Comparison of ENCODE assay signal across 15 cellular contexts in genomic region chr13:113111821-113112220, GRCh38. TPM values are rescaled to one million over a fixed set of nuclear protein-coding genes. Genes with fewer than 3 reads are reported as not detected.
A peak's percentile ranks its signal among the peaks of the same experiment; 100 is the strongest.
DNase-seq lines count a peak whose midpoint lies in the region; ATAC-seq, FAIRE-seq and TF ChIP-seq lines count a peak whose summit lies in the region.
"Not testable (repeated sequence)": the region's sequence is repeated elsewhere in the genome, so short reads cannot be mapped to it uniquely, and the experiment has no call there.
"Had no signal": no experiment of that assay in that cellular context is flagged by ENCODE, and none has a peak within 500 bp of the region (broad histone marks: within the 10 kb centered on the region; RNA-seq: fewer than 3 reads in every experiment).

No MANE protein-coding gene starts in this region.

- DNase-seq in IMR-90; HepG2 (ENCODE audit: low spot score): not testable (repeated sequence)
- DNase-seq in activated CD4-positive, alpha-beta T cell treated with anti-CD3 and anti-CD28 coated beads for 36 hours = peak; percentile 3
- DNase-seq in chondrocyte (ENCODE audit: low spot score) (peak; percentile 29), left ventricle myocardium superior (peak; percentile 9), progenitor cell of endocrine pancreas (ENCODE audit: low spot score, unreplicated experiment) (peak; percentile 3), aorta (peak; percentile 11 to 35)

- not testable (repeated sequence) for H3K79me1 ChIP-seq in IMR-90 (ENCODE audit: low read depth in 1 of 2, low read length in 2 of 2)

- not testable (repeated sequence) for H3K9me3 ChIP-seq in IMR-90 (ENCODE audit: control insufficient read depth, insufficient read depth, low read length); HepG2 (ENCODE audit: low read length); aorta (ENCODE audit: control insufficient read depth, low read length)

- CTCF ChIA-PET in IMR-90 (lab: Yijun Ruan, JAX); activated CD4-positive, alpha-beta T cell treated with anti-CD3 and anti-CD28 coated beads for 36 hours (lab: Charles Lee); HepG2 (lab: Yijun Ruan, JAX; ENCODE audit: low intra/inter-chr PET ratio, low total read pairs): not testable (repeated sequence)

- H3K27ac Mint-ChIP-seq in activated CD4-positive, alpha-beta T cell treated with anti-CD3 and anti-CD28 coated beads for 36 hours; chondrocyte (ENCODE audit: unreplicated experiment); progenitor cell of endocrine pancreas: not testable (repeated sequence)

- H4K5ac ChIP-seq in IMR-90 (ENCODE audit: low read depth, low read length) = not testable (repeated sequence)

- TF ChIP-seq POLR2A in IMR-90 (IDR thresholded peaks at IDR 0.05; ENCODE audit: low read depth, low read length); HepG2 (IDR thresholded peaks at IDR 0.05; ENCODE audit: insufficient read depth in 1 of 2, low read depth in 2 of 2, low read length in 2 of 2): not testable (repeated sequence)

- H3K18ac ChIP-seq in IMR-90 (ENCODE audit: low read depth, low read length) = not testable (repeated sequence)

- not testable (repeated sequence) for TF ChIP-seq CTCF in IMR-90 (conservative IDR thresholded peaks at IDR 0.05; ENCODE audit: low read depth, low read length); chondrocyte (IDR thresholded peaks at IDR 0.05); HepG2 (CRISPR knock-in tag; IDR thresholded peaks at IDR 0.05); progenitor cell of endocrine pancreas (IDR thresholded peaks at IDR 0.05; ENCODE audit: unreplicated experiment)

- H4K91ac ChIP-seq in IMR-90 (ENCODE audit: insufficient read depth, low read depth, low read length) = not testable (repeated sequence)

- not testable (repeated sequence) for TF ChIP-seq RAD21 in IMR-90 (IDR thresholded peaks at IDR 0.05; ENCODE audit: low read length); HepG2 (CRISPR knock-in tag; IDR thresholded peaks at IDR 0.05)

- not testable (repeated sequence) for ATAC-seq in IMR-90 (ENCODE audit: low read depth); activated CD4-positive, alpha-beta T cell treated with anti-CD3 and anti-CD28 coated beads for 36 hours; left ventricle myocardium superior; HepG2; aorta (ENCODE audit: low FRiP score)

- not testable (repeated sequence) for H3K36me3 ChIP-seq in IMR-90 (ENCODE audit: control insufficient read depth, insufficient read depth, low read length); HepG2 (replicated peaks in 1 of 2; ENCODE audit: control insufficient read depth in 1 of 2, insufficient read depth in 2 of 2, low read length in 2 of 2); aorta (ENCODE audit: control insufficient read depth in 1 of 2, insufficient read depth in 2 of 2, low read length in 1 of 2)

- POLR2A ChIA-PET in IMR-90 (lab: Charles Lee; ENCODE audit: unreplicated experiment); activated CD4-positive, alpha-beta T cell treated with anti-CD3 and anti-CD28 coated beads for 36 hours (lab: Charles Lee); HepG2 (lab: Yijun Ruan, JAX): not testable (repeated sequence)

- H4K20me1 ChIP-seq in IMR-90 (ENCODE audit: insufficient read depth, low read length); HepG2 (ENCODE audit: insufficient read depth, low read length): not testable (repeated sequence)

- H3K4me1 ChIP-seq in IMR-90 (ENCODE audit: control insufficient read depth, insufficient read depth, low read length); aorta (ENCODE audit: control insufficient read depth in 1 of 2, insufficient read depth in 2 of 2, low read length in 2 of 2): not testable (repeated sequence)
- H3K4me1 ChIP-seq in HepG2 (ENCODE audit: insufficient read depth, low read length) = peaks cover 18% of the 10 kb centered on the region

- H4K8ac ChIP-seq in IMR-90 (ENCODE audit: low read depth in 2 of 2, low read length in 2 of 2) = not testable (repeated sequence)

- H3K4ac ChIP-seq in IMR-90 (ENCODE audit: low read depth, low read length) = not testable (repeated sequence)

- intact Hi-C loops in IMR-90 (cut with micrococcal nuclease); activated CD4-positive, alpha-beta T cell treated with anti-CD3 and anti-CD28 coated beads for 36 hours (cut with DNase I, micrococcal nuclease); left ventricle myocardium superior (cut with micrococcal nuclease); HepG2 (cut with micrococcal nuclease; ENCODE audit: unreplicated experiment); aorta (cut with DNase I): not testable (repeated sequence)

- not testable (repeated sequence) for BruUV-seq in IMR-90 (replicated peaks; lab: Mats Ljungman, UMichigan); HepG2 (replicated peaks; lab: Mats Ljungman, UMichigan)

- 0 out of 2 replicates have a peak overlapping the region, but pooled peaks have one; percentile 8 for H2AK5ac ChIP-seq in IMR-90 (ENCODE audit: low read depth, low read length)

- not testable (repeated sequence) for TF ChIP-seq EP300 in HepG2 (IDR thresholded peaks at IDR 0.05; ENCODE audit: low read depth in 2 of 2, low read length in 2 of 2); HepG2 (CRISPR knock-in tag; IDR thresholded peaks at IDR 0.05; ENCODE audit: borderline replicate concordance)

- not testable (repeated sequence) for H3K79me2 ChIP-seq in HepG2 (ENCODE audit: insufficient read depth, low read length)

- H3K27me3 ChIP-seq in IMR-90 (ENCODE audit: control insufficient read depth, insufficient read depth, low read length) = peaks cover 32% of the 10 kb centered on the region
- H3K27me3 ChIP-seq in HepG2 (ENCODE audit: control insufficient read depth in 1 of 2, insufficient read depth in 2 of 2, low read length in 2 of 2); aorta (ENCODE audit: control insufficient read depth in 1 of 2, insufficient read depth in 2 of 2, low read length in 1 of 2): not testable (repeated sequence)

- H3K27me3 Mint-ChIP-seq in activated CD4-positive, alpha-beta T cell treated with anti-CD3 and anti-CD28 coated beads for 36 hours; chondrocyte (ENCODE audit: low read depth); progenitor cell of endocrine pancreas: not testable (repeated sequence)

- not testable (repeated sequence) for H3K56ac ChIP-seq in IMR-90 (ENCODE audit: extremely low read depth, insufficient read depth, low read length)

- not testable (repeated sequence) for H2BK15ac ChIP-seq in IMR-90 (ENCODE audit: low read depth, low read length)

- dilution Hi-C loops in IMR-90 (cut with HindIII; ENCODE audit: low sequenced_read_pairs, unreplicated experiment) = not testable (repeated sequence)

- H2BK5ac ChIP-seq in IMR-90 (ENCODE audit: low read depth, low read length, poor library complexity, severe bottlenecking) = not testable (repeated sequence)

- FAIRE-seq in HepG2 (lab: Jason Lieb, UNC) = not testable (repeated sequence)

- H3K4me2 ChIP-seq in IMR-90 (ENCODE audit: low read depth, low read length); HepG2 (ENCODE audit: low read depth, low read length): not testable (repeated sequence)

- not testable (repeated sequence) for H3K4me3 ChIP-seq in IMR-90 (ENCODE audit: insufficient read depth, low read depth, low read length); HepG2 (replicated peaks in 1 of 3; ENCODE audit: insufficient read depth in 1 of 3, low read depth in 2 of 3, low read length in 3 of 3); aorta (ENCODE audit: low read length in 2 of 2)

- H3K9me3 Mint-ChIP-seq in activated CD4-positive, alpha-beta T cell treated with anti-CD3 and anti-CD28 coated beads for 36 hours (ENCODE audit: low read depth); chondrocyte (ENCODE audit: low read depth); progenitor cell of endocrine pancreas (ENCODE audit: low read depth): not testable (repeated sequence)

- H3K4me1 Mint-ChIP-seq in activated CD4-positive, alpha-beta T cell treated with anti-CD3 and anti-CD28 coated beads for 36 hours; chondrocyte (ENCODE audit: low read depth); progenitor cell of endocrine pancreas (ENCODE audit: low read depth): not testable (repeated sequence)

- H3K9ac ChIP-seq in IMR-90 (ENCODE audit: low read depth, low read length); HepG2 (ENCODE audit: insufficient read depth, low read depth, low read length): not testable (repeated sequence)

- H3K36me3 Mint-ChIP-seq in activated CD4-positive, alpha-beta T cell treated with anti-CD3 and anti-CD28 coated beads for 36 hours (ENCODE audit: low read depth); chondrocyte (ENCODE audit: low read depth); progenitor cell of endocrine pancreas (ENCODE audit: insufficient read depth): not testable (repeated sequence)

- not testable (repeated sequence) for H2BK20ac ChIP-seq in IMR-90 (ENCODE audit: low read depth, low read length)

- H2AFZ ChIP-seq in IMR-90 (replicated peaks; ENCODE audit: low read length, poor library complexity); HepG2 (ENCODE audit: low read length): not testable (repeated sequence)

- WGBS in IMR-90 (ENCODE audit: extremely low coverage in 2 of 2, insufficient read length in 1 of 2), 2 experiments = 81% methylated on average over 4 of the region's 5 CpGs; no CpG with 5 or more reads in 1 of the 2 experiments
- 95% methylated on average over 5 of the region's 5 CpGs for WGBS in HepG2 (ENCODE audit: low lambda C conversion rate)
- 91 to 94% methylated on average over 5 of the region's 5 CpGs for WGBS in aorta, 2 donors

- H2BK120ac ChIP-seq in IMR-90 (ENCODE audit: low read depth, low read length) = not testable (repeated sequence)

- H3K14ac ChIP-seq in IMR-90 (replicated peaks; ENCODE audit: low read depth, low read length) = not testable (repeated sequence)

- not testable (repeated sequence) for H3K9me1 ChIP-seq in IMR-90 (ENCODE audit: insufficient read depth, low read length)

- H3K4me3 Mint-ChIP-seq in activated CD4-positive, alpha-beta T cell treated with anti-CD3 and anti-CD28 coated beads for 36 hours; chondrocyte (ENCODE audit: unreplicated experiment); progenitor cell of endocrine pancreas (ENCODE audit: low read depth): not testable (repeated sequence)

- H3K27ac ChIP-seq in IMR-90 (ENCODE audit: insufficient read depth, low read length); HepG2 (ENCODE audit: extremely low read length, insufficient read depth, low read length); aorta (ENCODE audit: low read depth in 1 of 2, low read length in 2 of 2): not testable (repeated sequence)

- H2AK9ac ChIP-seq in IMR-90 (replicated peaks; ENCODE audit: low read depth, low read length, poor library complexity) = not testable (repeated sequence)

- in situ Hi-C loops in IMR-90 (cut with MboI; ENCODE audit: low sequenced_read_pairs); HepG2 (cut with HindIII; ENCODE audit: extremely low pct_ligation_motif_present, low pct_unique_long_range_greater_than_20kb): not testable (repeated sequence)

- H3K23ac ChIP-seq in IMR-90 (ENCODE audit: low read depth, low read length) = not testable (repeated sequence)

RNA-seq across cellular contexts. Expression of gene F7, which starts 6.2 kb away (rescaled TPM):
- total RNA-seq in IMR-90 (2012; rRNA removed) (under 0.01 TPM in 1 of 2 replicates, not detected in the other), chondrocyte (0.34 to 0.85 TPM (median 0.60 TPM) in 3 replicates), left ventricle myocardium superior (not detected), HepG2 (2016; rRNA removed; fragmentation: Illumina TruSeq; extraction: Trizol) (7.2 and 12.6 TPM in 2 replicates), progenitor cell of endocrine pancreas (5.7 and 7.3 TPM in 2 replicates), aorta (under 1 TPM in 1 of 2 donors, not detected in 1; 0.69 TPM)
- polyA plus RNA-seq in IMR-90 (2012; rRNA removed) (0.07 and 0.09 TPM in 2 replicates), HepG2 (2011; rRNA removed) (26.5 and 39.9 TPM in 2 replicates), aorta (under 1 TPM in 1 of 2 donors, not detected in 1; 0.08 TPM)
- 0.03 TPM in 1 of 2 replicates, not detected in the other for polyA plus RNA-seq in IMR-90 (2012; cell fraction: cytosol; rRNA removed)
- 0.09 TPM in 2 replicates for polyA plus RNA-seq in IMR-90 (2012; cell fraction: nucleus; rRNA removed; ENCODE audit: low replicate concordance)
- total RNA-seq in activated CD4-positive, alpha-beta T cell treated with anti-CD3 and anti-CD28 coated beads for 36 hours = under 1 TPM; 0.11 to 0.12 TPM
- 0.61 and 0.71 TPM in 2 replicates for total RNA-seq in HepG2 (2016; cell fraction: cytosol; rRNA removed; fragmentation: Illumina TruSeq; extraction: Trizol; ENCODE audit: low read depth)
- total RNA-seq in HepG2 (2016; cell fraction: insoluble cytoplasmic fraction; rRNA removed; fragmentation: Illumina TruSeq; extraction: Trizol) = 6.7 and 12.9 TPM in 2 replicates
- total RNA-seq in HepG2 (2016; cell fraction: membrane; rRNA removed; fragmentation: Illumina TruSeq; extraction: Trizol) = 1.9 and 2.2 TPM in 2 replicates
- 10.3 and 10.6 TPM in 2 replicates for total RNA-seq in HepG2 (2016; cell fraction: nucleus; rRNA removed; fragmentation: Illumina TruSeq; extraction: Trizol)
- polyA plus RNA-seq in HepG2 (2011; cell fraction: cytosol; rRNA removed) = 21.7 and 26.2 TPM in 2 replicates
- polyA plus RNA-seq in HepG2 (2011; cell fraction: nucleus; rRNA removed) = 105 and 121 TPM in 2 replicates
- polyA plus RNA-seq in HepG2 (2012) = 45.9 and 52.4 TPM in 2 replicates
- 0.51 and 0.52 TPM in 2 replicates for polyA plus RNA-seq in HepG2 (2016; cell fraction: cytosol; fragmentation: Illumina TruSeq; extraction: Trizol; ENCODE audit: low read depth)
- 7.0 and 7.3 TPM in 2 replicates for polyA plus RNA-seq in HepG2 (2016; cell fraction: insoluble cytoplasmic fraction; fragmentation: Illumina TruSeq; extraction: Trizol; ENCODE audit: low read depth)
- polyA plus RNA-seq in HepG2 (2016; cell fraction: membrane; fragmentation: Illumina TruSeq; extraction: Trizol; ENCODE audit: low read depth) = 1.1 and 1.6 TPM in 2 replicates
- 23.6 and 26.7 TPM in 2 replicates for polyA plus RNA-seq in HepG2 (2016; cell fraction: nucleus; fragmentation: Illumina TruSeq; extraction: Trizol; ENCODE audit: insufficient read depth, low read depth)
- 43.0 TPM in 1 of 2 replicates, not detected in the other for polyA minus RNA-seq in HepG2 (2011; rRNA and poly(A)+ RNA removed; ENCODE audit: low replicate concordance)
- polyA minus RNA-seq in HepG2 (2011; cell fraction: cytosol; rRNA and poly(A)+ RNA removed) = 8.7 and 12.9 TPM in 2 replicates
- polyA minus RNA-seq in HepG2 (2011; cell fraction: nucleus; rRNA and poly(A)+ RNA removed) = 14.7 and 15.7 TPM in 2 replicates
- total RNA-seq: A673; CD4-positive, alpha-beta memory T cell; GM23248; H4; HT-29 had no signal
- polyA plus RNA-seq: CD14-positive monocyte; CD4-positive, alpha-beta memory T cell; GM23248 had no signal

RNA-seq across cellular contexts. Expression of gene F10, which starts 10.8 kb away (rescaled TPM):
- total RNA-seq in IMR-90 (2012; rRNA removed) (7.2 and 9.1 TPM in 2 replicates), chondrocyte (1.9 to 2.0 TPM in 2 of 3 replicates, not detected in the other), left ventricle myocardium superior (7.1 TPM), HepG2 (2016; rRNA removed; fragmentation: Illumina TruSeq; extraction: Trizol) (19.9 and 58.4 TPM in 2 replicates), progenitor cell of endocrine pancreas (29.7 and 30.2 TPM in 2 replicates), aorta (10 to 100 TPM in 1 of 2 donors, 1 to 10 TPM in 1; 6.5 to 38.4 TPM)
- polyA plus RNA-seq in IMR-90 (2012; rRNA removed) (19.5 and 19.7 TPM in 2 replicates), HepG2 (2011; rRNA removed) (237 and 317 TPM in 2 replicates), aorta (10 to 100 TPM in 1 of 2 donors, 1 to 10 TPM in 1; 9.3 to 18.2 TPM)
- polyA plus RNA-seq in IMR-90 (2012; cell fraction: cytosol; rRNA removed) = 12.2 and 29.3 TPM in 2 replicates
- polyA plus RNA-seq in IMR-90 (2012; cell fraction: nucleus; rRNA removed; ENCODE audit: low replicate concordance) = 9.8 and 11.4 TPM in 2 replicates
- not detected for total RNA-seq in activated CD4-positive, alpha-beta T cell treated with anti-CD3 and anti-CD28 coated beads for 36 hours
- total RNA-seq in HepG2 (2016; cell fraction: cytosol; rRNA removed; fragmentation: Illumina TruSeq; extraction: Trizol; ENCODE audit: low read depth) = 11.2 and 12.3 TPM in 2 replicates
- 18.9 and 61.6 TPM in 2 replicates for total RNA-seq in HepG2 (2016; cell fraction: insoluble cytoplasmic fraction; rRNA removed; fragmentation: Illumina TruSeq; extraction: Trizol)
- 12.7 and 13.1 TPM in 2 replicates for total RNA-seq in HepG2 (2016; cell fraction: membrane; rRNA removed; fragmentation: Illumina TruSeq; extraction: Trizol)
- total RNA-seq in HepG2 (2016; cell fraction: nucleus; rRNA removed; fragmentation: Illumina TruSeq; extraction: Trizol) = 43.8 and 53.5 TPM in 2 replicates
- 277 and 280 TPM in 2 replicates for polyA plus RNA-seq in HepG2 (2011; cell fraction: cytosol; rRNA removed)
- polyA plus RNA-seq in HepG2 (2011; cell fraction: nucleus; rRNA removed) = 231 and 240 TPM in 2 replicates
- polyA plus RNA-seq in HepG2 (2012) = 150 and 219 TPM in 2 replicates
- 11.6 and 13.0 TPM in 2 replicates for polyA plus RNA-seq in HepG2 (2016; cell fraction: cytosol; fragmentation: Illumina TruSeq; extraction: Trizol; ENCODE audit: low read depth)
- 18.4 and 19.4 TPM in 2 replicates for polyA plus RNA-seq in HepG2 (2016; cell fraction: insoluble cytoplasmic fraction; fragmentation: Illumina TruSeq; extraction: Trizol; ENCODE audit: low read depth)
- 10.3 and 10.6 TPM in 2 replicates for polyA plus RNA-seq in HepG2 (2016; cell fraction: membrane; fragmentation: Illumina TruSeq; extraction: Trizol; ENCODE audit: low read depth)
- polyA plus RNA-seq in HepG2 (2016; cell fraction: nucleus; fragmentation: Illumina TruSeq; extraction: Trizol; ENCODE audit: insufficient read depth, low read depth) = 82.4 and 83.6 TPM in 2 replicates
- 117 TPM in 1 of 2 replicates, not detected in the other for polyA minus RNA-seq in HepG2 (2011; rRNA and poly(A)+ RNA removed; ENCODE audit: low replicate concordance)
- 61.5 and 79.5 TPM in 2 replicates for polyA minus RNA-seq in HepG2 (2011; cell fraction: cytosol; rRNA and poly(A)+ RNA removed)
- polyA minus RNA-seq in HepG2 (2011; cell fraction: nucleus; rRNA and poly(A)+ RNA removed) = 44.3 and 53.6 TPM in 2 replicates
- total RNA-seq: A673; CD4-positive, alpha-beta memory T cell; Daoy; H4; HT-29 had no signal
- polyA plus RNA-seq: CD14-positive monocyte; CD4-positive, alpha-beta memory T cell had no signal

RNA-seq across cellular contexts. Expression of gene PROZ, which starts 46.6 kb away (rescaled TPM):
- total RNA-seq in IMR-90 (2012; rRNA removed) (not detected in 2 replicates), chondrocyte (not detected in 3 replicates), left ventricle myocardium superior (not detected), HepG2 (2016; rRNA removed; fragmentation: Illumina TruSeq; extraction: Trizol) (2.1 and 5.6 TPM in 2 replicates), progenitor cell of endocrine pancreas (not detected in 2 replicates), aorta (not detected)
- polyA plus RNA-seq in IMR-90 (2012; rRNA removed) (not detected in 2 replicates), HepG2 (2011; rRNA removed) (22.5 and 26.1 TPM in 2 replicates), aorta (not detected)
- polyA plus RNA-seq in IMR-90 (2012; cell fraction: cytosol; rRNA removed) = not detected in 2 replicates
- not detected in 2 replicates for polyA plus RNA-seq in IMR-90 (2012; cell fraction: nucleus; rRNA removed; ENCODE audit: low replicate concordance)
- total RNA-seq in activated CD4-positive, alpha-beta T cell treated with anti-CD3 and anti-CD28 coated beads for 36 hours = not detected
- total RNA-seq in HepG2 (2016; cell fraction: cytosol; rRNA removed; fragmentation: Illumina TruSeq; extraction: Trizol; ENCODE audit: low read depth) = 0.20 and 0.35 TPM in 2 replicates
- 1.9 and 5.3 TPM in 2 replicates for total RNA-seq in HepG2 (2016; cell fraction: insoluble cytoplasmic fraction; rRNA removed; fragmentation: Illumina TruSeq; extraction: Trizol)
- total RNA-seq in HepG2 (2016; cell fraction: membrane; rRNA removed; fragmentation: Illumina TruSeq; extraction: Trizol) = 0.62 and 0.93 TPM in 2 replicates
- 3.0 and 4.0 TPM in 2 replicates for total RNA-seq in HepG2 (2016; cell fraction: nucleus; rRNA removed; fragmentation: Illumina TruSeq; extraction: Trizol)
- 14.4 and 16.0 TPM in 2 replicates for polyA plus RNA-seq in HepG2 (2011; cell fraction: cytosol; rRNA removed)
- 45.5 and 49.7 TPM in 2 replicates for polyA plus RNA-seq in HepG2 (2011; cell fraction: nucleus; rRNA removed)
- 12.7 and 14.1 TPM in 2 replicates for polyA plus RNA-seq in HepG2 (2012)
- 0.23 and 0.67 TPM in 2 replicates for polyA plus RNA-seq in HepG2 (2016; cell fraction: cytosol; fragmentation: Illumina TruSeq; extraction: Trizol; ENCODE audit: low read depth)
- polyA plus RNA-seq in HepG2 (2016; cell fraction: insoluble cytoplasmic fraction; fragmentation: Illumina TruSeq; extraction: Trizol; ENCODE audit: low read depth) = 1.6 and 2.1 TPM in 2 replicates
- 0.70 and 0.93 TPM in 2 replicates for polyA plus RNA-seq in HepG2 (2016; cell fraction: membrane; fragmentation: Illumina TruSeq; extraction: Trizol; ENCODE audit: low read depth)
- 10.7 and 11.6 TPM in 2 replicates for polyA plus RNA-seq in HepG2 (2016; cell fraction: nucleus; fragmentation: Illumina TruSeq; extraction: Trizol; ENCODE audit: insufficient read depth, low read depth)
- 5.4 TPM in 1 of 2 replicates, not detected in the other for polyA minus RNA-seq in HepG2 (2011; rRNA and poly(A)+ RNA removed; ENCODE audit: low replicate concordance)
- polyA minus RNA-seq in HepG2 (2011; cell fraction: cytosol; rRNA and poly(A)+ RNA removed) = 4.9 and 8.4 TPM in 2 replicates
- polyA minus RNA-seq in HepG2 (2011; cell fraction: nucleus; rRNA and poly(A)+ RNA removed) = 3.1 and 4.4 TPM in 2 replicates
- total RNA-seq: A673; CD4-positive, alpha-beta memory T cell; Daoy; GM23248; H4; HT-29 had no signal
- polyA plus RNA-seq: AG04450, CD14-positive monocyte, GM23248 had no signal
